Comparison of ENCODE assay signal across 22 cellular contexts in the genomic region with DNA sequence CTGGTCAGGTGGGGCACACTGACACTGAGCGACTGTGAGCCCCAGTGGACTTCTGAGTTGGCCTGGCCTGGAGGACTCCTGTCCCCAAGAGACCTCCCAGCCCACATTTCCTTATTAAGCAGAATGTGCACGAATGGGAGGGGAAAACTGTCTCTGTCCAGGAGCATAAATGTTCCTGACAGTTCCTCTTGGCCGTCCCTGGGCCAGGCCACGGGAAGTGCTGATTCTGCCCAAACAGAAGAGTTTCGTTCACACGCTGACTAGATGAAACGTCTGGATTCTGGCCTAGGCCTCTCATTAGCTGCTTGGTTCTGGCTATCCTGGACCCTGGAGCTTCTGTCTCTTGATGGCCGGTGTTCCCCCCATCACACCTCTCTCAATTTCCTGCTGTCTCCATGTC.
"Had no signal": no experiment of that assay in that cellular context is flagged by ENCODE, and none has a peak within 500 bp of the region (broad histone marks: within the 10 kb centered on the region; RNA-seq: fewer than 3 reads in every experiment).

No MANE protein-coding gene starts in this region.

- DNase-seq: KBM-7, MV-4-11, NCI-H1048, NCI-H1105, NCI-H1417, NCI-H1436 treated with DMSO at 0.1 percent for 48 hours, NCI-H1694, NCI-H187 treated with DMSO at 0.1 percent for 48 hours, NCI-H2029 treated with DMSO at 0.1 percent for 48 hours, NCI-H2171 treated with DMSO at 0.1 percent for 48 hours, NCI-H2227 treated with DMSO at 0.1 percent for 48 hours, NCI-H446, NCI-H510A, NCI-H524 treated with DMSO at 0.1 percent for 48 hours, NCI-H69, NCI-H774, RPMI8226, SHP77, SK-N-SH had no signal

- H3K4me2 ChIP-seq: SK-N-SH had no signal

- H3K9ac ChIP-seq: SK-N-SH had no signal

- H3K27ac ChIP-seq: HL-60 had no signal

- H3K9me3 ChIP-seq: SK-N-SH had no signal

- FAIRE-seq: HTR-8/SVneo, RCC 7860 had no signal
